In the genomic region with DNA sequence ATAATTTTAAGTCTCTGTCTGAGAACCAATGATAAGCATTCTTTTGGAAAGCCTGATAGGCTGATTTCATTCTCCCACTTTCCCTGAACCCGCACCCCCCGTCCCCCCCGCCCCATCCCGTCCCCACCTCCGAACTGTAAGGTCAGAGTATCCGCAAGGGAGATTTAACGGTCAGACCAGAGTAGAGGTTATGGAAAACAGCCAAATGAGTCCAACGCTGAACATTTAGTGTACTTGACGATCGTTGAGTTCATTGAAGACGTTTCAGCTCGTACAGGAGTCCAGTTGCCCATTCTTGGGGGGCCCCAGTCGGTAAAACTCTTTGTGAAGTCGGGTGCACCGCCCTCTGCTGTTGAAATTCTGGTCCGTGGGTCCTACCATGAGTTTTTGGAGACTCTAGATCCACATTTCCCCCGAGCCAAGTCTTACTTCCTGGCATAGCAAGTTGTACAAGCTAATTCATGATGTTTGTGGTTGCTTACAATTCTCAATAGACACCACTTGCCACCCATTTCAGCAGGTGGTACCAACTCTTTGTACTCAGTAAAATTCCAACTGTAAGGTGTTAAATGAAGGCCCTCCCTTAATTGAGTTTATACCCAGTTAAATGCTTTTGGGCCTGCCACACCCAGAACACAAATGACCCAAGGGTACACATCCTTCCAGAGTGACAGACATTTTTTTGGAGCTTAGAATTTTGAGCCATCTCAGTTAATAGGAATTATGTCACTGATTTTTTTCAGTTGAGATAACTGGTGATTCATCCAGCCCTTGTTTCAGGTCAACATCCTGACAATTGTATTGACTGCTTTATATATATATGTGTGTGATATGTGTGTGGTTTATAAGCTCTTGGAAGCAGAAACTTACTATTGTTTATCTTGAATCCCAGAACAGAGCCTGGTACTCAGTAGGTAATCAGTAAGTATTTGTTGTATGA, we compare ENCODE assay signal across 1 cellular context.
TF ChIP-seq lines count a peak whose summit lies in the region.

No MANE protein-coding gene starts in this region.

TF ChIP-seq in K562, 482 proteins besides CTCF, POLR2A, EP300 and RAD21:
- TF ChIP-seq DEAF1 (CRISPR knock-in tag; IDR thresholded peaks at IDR 0.05), result 0 out of 2 replicates have a peak, but pooled peaks have one; percentile 8
- no peak for TF ChIP-seq CBFA2T3 (IDR thresholded peaks at IDR 0.05)
- TF ChIP-seq, protein P1, sequence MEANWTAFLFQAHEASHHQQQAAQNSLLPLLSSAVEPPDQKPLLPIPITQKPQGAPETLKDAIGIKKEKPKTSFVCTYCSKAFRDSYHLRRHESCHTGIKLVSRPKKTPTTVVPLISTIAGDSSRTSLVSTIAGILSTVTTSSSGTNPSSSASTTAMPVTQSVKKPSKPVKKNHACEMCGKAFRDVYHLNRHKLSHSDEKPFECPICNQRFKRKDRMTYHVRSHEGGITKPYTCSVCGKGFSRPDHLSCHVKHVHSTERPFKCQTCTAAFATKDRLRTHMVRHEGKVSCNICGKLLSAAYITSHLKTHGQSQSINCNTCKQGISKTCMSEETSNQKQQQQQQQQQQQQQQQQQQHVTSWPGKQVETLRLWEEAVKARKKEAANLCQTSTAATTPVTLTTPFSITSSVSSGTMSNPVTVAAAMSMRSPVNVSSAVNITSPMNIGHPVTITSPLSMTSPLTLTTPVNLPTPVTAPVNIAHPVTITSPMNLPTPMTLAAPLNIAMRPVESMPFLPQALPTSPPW (CRISPR knock-in tag; IDR thresholded peaks at IDR 0.05), result peak; percentile 57
- TF ChIP-seq ZNF57 (CRISPR knock-in tag; IDR thresholded peaks at IDR 0.05), result no peak
- no peak for TF ChIP-seq YY1 (IDR thresholded peaks at IDR 0.05; ENCODE audit: borderline replicate concordance in 1 of 3, control insufficient read depth in 1 of 3, extremely low read depth in 1 of 3, insufficient read depth in 3 of 3, insufficient read length in 1 of 3, insufficient replicate concordance in 2 of 3, low read depth in 1 of 3, low read length in 2 of 3)
- TF ChIP-seq, protein P2, sequence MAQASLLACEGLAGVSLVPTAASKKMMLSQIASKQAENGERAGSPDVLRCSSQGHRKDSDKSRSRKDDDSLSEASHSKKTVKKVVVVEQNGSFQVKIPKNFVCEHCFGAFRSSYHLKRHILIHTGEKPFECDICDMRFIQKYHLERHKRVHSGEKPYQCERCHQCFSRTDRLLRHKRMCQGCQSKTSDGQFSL (CRISPR knock-in tag; IDR thresholded peaks at IDR 0.05), result no peak
- TF ChIP-seq, protein P2 (tag; IDR thresholded peaks at IDR 0.05), result 0 out of 4 replicates have a peak, but pooled peaks of 1 of the 2 experiments have one; percentile 21
- TF ChIP-seq ATF3 (IDR thresholded peaks at IDR 0.05), result peak; percentile 36; the same call in 1 of the 2 replicates
- no peak for TF ChIP-seq ATF3 (CRISPR knock-in tag; conservative IDR thresholded peaks at IDR 0.05)
- TF ChIP-seq PYGO2 (tag; IDR thresholded peaks at IDR 0.05), result no peak
- TF ChIP-seq RAD51 (IDR thresholded peaks at IDR 0.05; ENCODE audit: borderline replicate concordance, low read depth), result no peak
- TF ChIP-seq NFIC (IDR thresholded peaks at IDR 0.05), result peak; percentile 33; the same call in 1 of the 2 replicates
- TF ChIP-seq, protein P3, sequence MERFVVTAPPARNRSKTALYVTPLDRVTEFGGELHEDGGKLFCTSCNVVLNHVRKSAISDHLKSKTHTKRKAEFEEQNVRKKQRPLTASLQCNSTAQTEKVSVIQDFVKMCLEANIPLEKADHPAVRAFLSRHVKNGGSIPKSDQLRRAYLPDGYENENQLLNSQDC (CRISPR knock-in tag; IDR thresholded peaks at IDR 0.05), result no peak
- TF ChIP-seq ZNF436 (CRISPR knock-in tag; IDR thresholded peaks at IDR 0.05), result no peak
- no peak for TF ChIP-seq SIX5 (IDR thresholded peaks at IDR 0.05; ENCODE audit: borderline replicate concordance in 1 of 2, insufficient read depth in 1 of 2, low read depth in 1 of 2, low read length in 2 of 2)
- TF ChIP-seq PCBP2 (IDR thresholded peaks at IDR 0.05; ENCODE audit: low read depth, low read length, poor library complexity, severe bottlenecking), result no peak
- TF ChIP-seq FOSL1 (tag; conservative IDR thresholded peaks at IDR 0.05), result peak; percentile 39; the same call in 1 of the 2 replicates
- TF ChIP-seq GATAD2A (IDR thresholded peaks at IDR 0.05), result no peak
- TF ChIP-seq SMARCC2 (IDR thresholded peaks at IDR 0.05; ENCODE audit: low read depth), result no peak
- peak in 1 of 2 experiments; percentile 17; a peak in 1 of 4 replicates for TF ChIP-seq SIN3A (IDR thresholded peaks at IDR 0.05; ENCODE audit: borderline replicate concordance in 2 of 2, control insufficient read depth in 1 of 2, low read depth in 2 of 2, low read length in 2 of 2)
- TF ChIP-seq HDGF (IDR thresholded peaks at IDR 0.05), result no peak
- TF ChIP-seq ETV1 (tag; conservative IDR thresholded peaks at IDR 0.05; ENCODE audit: low read depth), result no peak
- TF ChIP-seq ZNF3 (CRISPR knock-in tag; IDR thresholded peaks at IDR 0.05), result no peak
- TF ChIP-seq SIN3B (IDR thresholded peaks at IDR 0.05; ENCODE audit: low read depth), result no peak
